9 cellular contexts compared by ENCODE assay signal in genomic region chr1:114153621-114154145, GRCh38. TPM values are rescaled to one million over a fixed set of nuclear protein-coding genes. Genes with fewer than 3 reads are reported as not detected.
DNase-seq lines count a peak whose midpoint lies in the region; ATAC-seq and TF ChIP-seq lines count a peak whose summit lies in the region.
"Had no signal": no experiment of that assay in that cellular context is flagged by ENCODE, and none has a peak within 500 bp of the region (broad histone marks: within the 10 kb centered on the region; RNA-seq: fewer than 3 reads in every experiment).

Gene SYT6 (minus strand): TSS chr1:114153869. CDS start chr1:114153772, 97 bp downstream.

- H3K79me2 ChIP-seq in OCI-LY7 (ENCODE audit: insufficient read depth, low read depth, low read length): no peaks in the 10 kb centered on the region

- no peak for TF ChIP-seq POLR2A in breast epithelium (IDR thresholded peaks at IDR 0.05)

- no peaks in the 10 kb centered on the region for H3K9me3 ChIP-seq in breast epithelium
- no peaks in the 10 kb centered on the region for H3K9me3 ChIP-seq in OCI-LY7 (ENCODE audit: low read length)

- intact Hi-C loops in breast epithelium (cut with DNase I; ENCODE audit: low total_unique reads) (no loop called here), MCF 10A (cut with micrococcal nuclease) (no loop called here), dorsolateral prefrontal cortex (cut with DNase I) (no loop called here), OCI-LY7 (cut with micrococcal nuclease; ENCODE audit: unreplicated experiment) (no loop called here)

- H3K4me1 ChIP-seq in breast epithelium (peaks cover 0 to 12% of the 10 kb centered on the region in 2 donors), OCI-LY7 (ENCODE audit: insufficient read depth, low read length, poor library complexity, severe bottlenecking) (no peaks in the 10 kb centered on the region)

- no peaks in the 10 kb centered on the region for H3K36me3 ChIP-seq in breast epithelium
- no peaks in the 10 kb centered on the region for H3K36me3 ChIP-seq in OCI-LY7 (ENCODE audit: insufficient read depth, low read length)

- peaks cover 5 to 72% of the 10 kb centered on the region in 2 donors for H3K27me3 ChIP-seq in breast epithelium
- peaks cover 0 to 64% (median 29%) of the 10 kb centered on the region in 45 donors for H3K27me3 ChIP-seq in dorsolateral prefrontal cortex

- H3K9me2 ChIP-seq in OCI-LY7 (ENCODE audit: insufficient read depth, low read length): no peaks in the 10 kb centered on the region

- H4K20me1 ChIP-seq in OCI-LY7 (ENCODE audit: insufficient read depth, low read length): no peaks in the 10 kb centered on the region

- H3K9me3 Mint-ChIP-seq in MCF 10A (ENCODE audit: unreplicated experiment) (no peaks in the 10 kb centered on the region), naive B cell (peaks cover 0 to 4% (median 0%) of the 10 kb centered on the region in 7 donors)

- BruUV-seq in MCF 10A (replicated peaks; lab: Mats Ljungman, UMichigan) (no TSS peak), OCI-LY7 (replicated peaks; lab: Mats Ljungman, UMichigan) (no TSS peak)

- ATAC-seq in naive B cell (ENCODE audit: low read depth in 2 of 2) (no peak), GM21526 (IDR thresholded peaks at IDR 0.05; ENCODE audit: low FRiP score, unreplicated experiment) (no peak), GM18517 (IDR thresholded peaks at IDR 0.05; ENCODE audit: unreplicated experiment) (no peak)
- ATAC-seq: activated CD4-positive, CD25-positive, alpha-beta regulatory T cell treated with anti-CD3 and anti-CD28 coated beads, Interleukin-2, amount 50 U/mL, for 24 hours had no signal

- no peak within 1 kb of the TSS for H3K4me3 Mint-ChIP-seq in MCF 10A (ENCODE audit: unreplicated experiment)
- peak within 1 kb of the TSS in 7 of 8 donors; percentile 34 to 83 (median 57) for H3K4me3 Mint-ChIP-seq in naive B cell

- no peak within 1 kb of the TSS for H3K4me2 ChIP-seq in OCI-LY7 (ENCODE audit: low read length)

- H2AFZ ChIP-seq in OCI-LY7 (ENCODE audit: low read length): no peak within 1 kb of the TSS

- H3K27ac Mint-ChIP-seq in MCF 10A (ENCODE audit: low read depth, unreplicated experiment) (no peak within 1 kb of the TSS), naive B cell (peak within 1 kb of the TSS in 1 of 6 donors; percentile 9)

- H3K4me3 ChIP-seq in breast epithelium (peak within 1 kb of the TSS; percentile 31 to 61 (median 46)), dorsolateral prefrontal cortex (peak within 1 kb of the TSS; percentile 27 to 76 (median 59)), OCI-LY7 (ENCODE audit: low read depth, low read length, poor library complexity, severe bottlenecking) (no peak within 1 kb of the TSS)

- H3K36me3 Mint-ChIP-seq in MCF 10A (ENCODE audit: insufficient read depth, unreplicated experiment): no peaks in the 10 kb centered on the region
- H3K36me3 Mint-ChIP-seq in naive B cell: peaks cover 0 to 8% of the 10 kb centered on the region in 2 donors

- POLR2A ChIA-PET in MCF 10A (lab: Yijun Ruan, JAX) (no interaction called here), OCI-LY7 (lab: Charles Lee) (interaction anchor here (1.0 kb wide), 1 partner anchor 21 kb away, joined by 3 read pairs; no protein-coding TSS in a partner anchor)

- TF ChIP-seq CTCF in breast epithelium (IDR thresholded peaks at IDR 0.05) (no peak), MCF 10A (IDR thresholded peaks at IDR 0.05; ENCODE audit: unreplicated experiment) (no peak), dorsolateral prefrontal cortex (IDR thresholded peaks at IDR 0.05 in 54 of 56, conservative IDR thresholded peaks at IDR 0.05 in 2 of 56; ENCODE audit: low read depth in 1 of 56, partially characterized antibody in 56 of 56) (peak in 1 of 56 donors; percentile 7), OCI-LY7 (conservative IDR thresholded peaks at IDR 0.05; ENCODE audit: low read length) (no peak)

- no peak for DNase-seq in breast epithelium (ENCODE audit: low spot score in 2 of 2)
- DNase-seq in MCF 10A (ENCODE audit: unreplicated experiment): no peak
- DNase-seq in dorsolateral prefrontal cortex: no peak
- DNase-seq in naive B cell: no peak
- DNase-seq in OCI-LY7 (ENCODE audit: low spot score): no peak
- DNase-seq in RPMI8226: no peak

- CTCF ChIA-PET in MCF 10A (lab: Yijun Ruan, JAX): interaction anchor here (0.7 kb wide), 2 partner anchors 21 to 135 kb away, joined by 3 to 5 read pairs; no protein-coding TSS in a partner anchor
- CTCF ChIA-PET in OCI-LY7 (lab: Charles Lee; ENCODE audit: unreplicated experiment): no interaction called here

- H3K27ac ChIP-seq in breast epithelium (no peak within 1 kb of the TSS), dorsolateral prefrontal cortex (peak within 1 kb of the TSS in 1 of 59 donors; percentile 64), OCI-LY7 (ENCODE audit: low read depth, low read length, poor library complexity, severe bottlenecking) (no peak within 1 kb of the TSS)

- H3K27me3 Mint-ChIP-seq in MCF 10A (ENCODE audit: insufficient read depth, unreplicated experiment): peaks cover 88% of the 10 kb centered on the region
- H3K27me3 Mint-ChIP-seq in naive B cell: peaks cover 71 to 81% (median 74%) of the 10 kb centered on the region in 3 donors

- H3K4me1 Mint-ChIP-seq in MCF 10A (ENCODE audit: insufficient read depth, unreplicated experiment) (no peaks in the 10 kb centered on the region), naive B cell (peaks cover 0 to 11% (median 0%) of the 10 kb centered on the region in 3 donors)

RNA-seq across cellular contexts. Expression of gene SYT6, which starts in this region (rescaled TPM):
- total RNA-seq in breast epithelium: under 1 TPM; under 0.01 to 0.15 (median under 0.01) TPM
- not detected in 2 replicates for total RNA-seq in MCF 10A (2022)
- 1 to 10 TPM; 1.1 to 7.7 (median 3.7) TPM for total RNA-seq in dorsolateral prefrontal cortex
- polyA plus RNA-seq in naive B cell (ENCODE audit: low read depth in 6 of 6): not detected
- total RNA-seq in OCI-LY7 (2014; rRNA removed; shearing (Covaris generic)): not detected in 2 replicates
- not detected in 2 replicates for total RNA-seq in OCI-LY7 (2022)
